13 cellular contexts compared by ENCODE assay signal in genomic region chr14:68820119-68820518, GRCh38. TPM values are rescaled to one million over a fixed set of nuclear protein-coding genes. Genes with fewer than 3 reads are reported as not detected.
DNase-seq lines count a peak whose midpoint lies in the region; ATAC-seq and TF ChIP-seq lines count a peak whose summit lies in the region.
"Had no signal": no experiment of that assay in that cellular context is flagged by ENCODE, and none has a peak within 500 bp of the region (broad histone marks: within the 10 kb centered on the region; RNA-seq: fewer than 3 reads in every experiment).

No MANE protein-coding gene starts in this region.

- peaks cover 11% of the 10 kb centered on the region for H3K79me2 ChIP-seq in DOHH2 (ENCODE audit: control insufficient read depth, low read length)
- H3K79me2 ChIP-seq in PC-9 (ENCODE audit: low read depth), result peaks cover 9% of the 10 kb centered on the region

- TF ChIP-seq POLR2A in esophagus muscularis mucosa (IDR thresholded peaks at IDR 0.05; ENCODE audit: low read depth), result no peak

- peaks cover 95% of the 10 kb centered on the region for H3K4me1 ChIP-seq in DOHH2 (ENCODE audit: control insufficient read depth, low read length)
- H3K4me1 ChIP-seq in PC-9 (replicated peaks; ENCODE audit: insufficient read depth), result peaks cover 37% of the 10 kb centered on the region
- H3K4me1 ChIP-seq in esophagus muscularis mucosa, result peaks cover 31 to 59% (median 56%) of the 10 kb centered on the region in 4 donors
- peaks cover 23% of the 10 kb centered on the region for H3K4me1 ChIP-seq in rectal smooth muscle tissue (ENCODE audit: control insufficient read depth, insufficient read depth, low read length)

- H3K4me2 ChIP-seq in DOHH2 (ENCODE audit: low read length) (peak overlapping the region; percentile 78), PC-9 (peak overlapping the region; percentile 37; the same call in 1 of the 2 replicates)

- POLR2A ChIA-PET in PC-9 (lab: Charles Lee; ENCODE audit: unreplicated experiment), result interaction anchor here (0.7 kb wide), 1 partner anchor 244 kb away, joined by 3 read pairs; no protein-coding TSS in a partner anchor

- H3K9me2 ChIP-seq in DOHH2 (replicated peaks; ENCODE audit: control insufficient read depth, low read length) (no peaks in the 10 kb centered on the region), PC-9 (ENCODE audit: insufficient read depth) (no peaks in the 10 kb centered on the region)

- ATAC-seq in HG02970 (IDR thresholded peaks at IDR 0.05; ENCODE audit: low FRiP score, unreplicated experiment) (no peak), esophagus mucosa (no peak)

- intact Hi-C loops in PC-9 (cut with micrococcal nuclease; ENCODE audit: unreplicated experiment) (no loop called here), esophagus muscularis mucosa (cut with DNase I) (no loop called here)

- TF ChIP-seq CTCF in DOHH2 (IDR thresholded peaks at IDR 0.05; ENCODE audit: low read depth, low read length, poor library complexity, severe bottlenecking), result no peak
- TF ChIP-seq CTCF in PC-9 (conservative IDR thresholded peaks at IDR 0.05), result no peak
- no peak for TF ChIP-seq CTCF in esophagus muscularis mucosa (IDR thresholded peaks at IDR 0.05)

- peaks cover 12% of the 10 kb centered on the region for H3F3A ChIP-seq in DOHH2 (ENCODE audit: control insufficient read depth, insufficient read depth)
- peaks cover 22% of the 10 kb centered on the region for H3F3A ChIP-seq in PC-9 (ENCODE audit: insufficient read depth, low read depth)

- DNase-seq in PC-9 (no peak), esophagus muscularis mucosa (ENCODE audit: extremely low spot score) (no peak), cerebellar nuclear complex (lab: John Stamatoyannopoulos, UW) (no peak), GOT3 (lab: John Stamatoyannopoulos, UW) (no peak)
- DNase-seq: NCI-H1048; NCI-H524 treated with DMSO at 0.1 percent for 48 hours; stimulated activated CD4-positive, alpha-beta T cell treated with anti-CD3 and anti-CD28 coated beads, Interleukin-4, amount 100 ng/mL, for 24 hours; testis had no signal

- CTCF ChIA-PET in PC-9 (lab: Charles Lee), result interaction anchor here (0.9 to 1.3 kb wide), 2 partner anchors 32 to 886 kb away, joined by 4 to 8 read pairs; no protein-coding TSS in a partner anchor

- H3K27ac ChIP-seq in DOHH2 (ENCODE audit: low read depth, low read length) (peak overlapping the region; percentile 25), PC-9 (peak overlapping the region; percentile 66), esophagus muscularis mucosa (replicated peaks in 1 of 4) (peak overlapping the region; percentile 74 to 98 (median 87)), rectal smooth muscle tissue (ENCODE audit: low read depth, low read length) (peak overlapping the region; percentile 65)

- H3K4me3 ChIP-seq in DOHH2 (ENCODE audit: low read length) (peak overlapping the region; percentile 70), PC-9 (no peak overlapping the region), esophagus muscularis mucosa (no peak overlapping the region), rectal smooth muscle tissue (ENCODE audit: low read length) (no peak overlapping the region)
- H3K4me3 ChIP-seq: testis had no signal

- no peaks in the 10 kb centered on the region for H3K9me3 ChIP-seq in DOHH2 (ENCODE audit: control insufficient read depth, insufficient read depth, low read length)
- no peaks in the 10 kb centered on the region for H3K9me3 ChIP-seq in PC-9 (ENCODE audit: insufficient read depth, low read depth)
- no peaks in the 10 kb centered on the region for H3K9me3 ChIP-seq in esophagus muscularis mucosa
- H3K9me3 ChIP-seq: Caco-2, testis had no signal

- H3K9ac ChIP-seq in rectal smooth muscle tissue (ENCODE audit: low read length), result no peak overlapping the region

- H3K27me3 ChIP-seq in DOHH2 (ENCODE audit: control insufficient read depth, low read length), result no peaks in the 10 kb centered on the region
- no peaks in the 10 kb centered on the region for H3K27me3 ChIP-seq in PC-9 (ENCODE audit: insufficient read depth, low read depth)
- no peaks in the 10 kb centered on the region for H3K27me3 ChIP-seq in esophagus muscularis mucosa
- H3K27me3 ChIP-seq in rectal smooth muscle tissue (ENCODE audit: control insufficient read depth, insufficient read depth, low read length), result peaks cover 1% of the 10 kb centered on the region
- H3K27me3 ChIP-seq: testis had no signal

- H3K36me3 ChIP-seq in DOHH2 (ENCODE audit: control insufficient read depth, low read length), result 0 out of 2 replicates have a peak, but pooled peaks cover 3% of the 10 kb centered on the region
- H3K36me3 ChIP-seq in PC-9 (ENCODE audit: low read depth), result no peaks in the 10 kb centered on the region
- no peaks in the 10 kb centered on the region for H3K36me3 ChIP-seq in esophagus muscularis mucosa
- no peaks in the 10 kb centered on the region for H3K36me3 ChIP-seq in rectal smooth muscle tissue (ENCODE audit: control insufficient read depth, insufficient read depth, low read length)

- H2AFZ ChIP-seq in PC-9, result no peak overlapping the region

- WGBS in esophagus muscularis mucosa, result 94% methylated on average over 6 of the region's 9 CpGs

- TSS peak; percentile 76 for BruUV-seq in PC-9 (replicated peaks; lab: Mats Ljungman, UMichigan)

- no peak for TF ChIP-seq EP300 in esophagus muscularis mucosa (IDR thresholded peaks at IDR 0.05)

- H4K20me1 ChIP-seq in DOHH2 (ENCODE audit: control insufficient read depth, insufficient read depth, low read depth, low read length) (no peaks in the 10 kb centered on the region), PC-9 (ENCODE audit: insufficient read depth) (no peaks in the 10 kb centered on the region)

RNA-seq across cellular contexts. Expression of gene ZFP36L1, which starts 27.3 kb away (rescaled TPM):
- total RNA-seq in PC-9 (2021) (179 and 237 TPM in 2 replicates), esophagus muscularis mucosa (100 to 1,000 TPM; 191 to 704 (median 444) TPM), esophagus mucosa (151 TPM)

Comparison
In these comparisons a context has a peak if more than half of its experiments do, and no peak if none do; other contexts are left out.
1. H3K27ac ChIP-seq: peak in every context shown above with its lines; median percentile 87 in esophagus muscularis mucosa; 66 in PC-9; 65 in rectal smooth muscle tissue; 25 in DOHH2.